ENCODE assay signal across 25 cellular contexts in genomic region chr5:173835131-173835530, GRCh38. TPM values are rescaled to one million over a fixed set of nuclear protein-coding genes. Genes with fewer than 3 reads are reported as not detected.
DNase-seq lines count a peak whose midpoint lies in the region; ATAC-seq, FAIRE-seq and TF ChIP-seq lines count a peak whose summit lies in the region.
"Had no signal": no experiment of that assay in that cellular context is flagged by ENCODE, and none has a peak within 500 bp of the region (broad histone marks: within the 10 kb centered on the region; RNA-seq: fewer than 3 reads in every experiment).

No MANE protein-coding gene starts in this region.

- DNase-seq in SIG-M5 treated with dmso at 0.1 percent for 504 hours (lab: John Stamatoyannopoulos, UW; ENCODE audit: unreplicated experiment) (peak; percentile 26), SIG-M5 (lab: John Stamatoyannopoulos, UW) (no peak), OCI-LY7 (ENCODE audit: low spot score) (no peak), medulla oblongata (ENCODE audit: extremely low spot score) (peak; percentile 46), upper lobe of right lung (no peak), NCI-H128 (lab: John Stamatoyannopoulos, UW; ENCODE audit: unreplicated experiment) (no peak), superior temporal gyrus (ENCODE audit: extremely low spot score) (no peak), urothelium cell line (ENCODE audit: low spot score) (no peak)
- DNase-seq: 8988T; activated CD8-positive, alpha-beta T cell treated with anti-CD3 and anti-CD28 coated beads for 36 hours; activated naive CD4-positive, alpha-beta T cell treated with anti-CD3 and anti-CD28 coated beads for 36 hours; activated T-cell treated with anti-CD3 and anti-CD28 coated beads, Interleukin-2, amount 50 U/mL, for 1 hour; BE2C; heart right ventricle; immature natural killer cell; naive thymus-derived CD8-positive, alpha-beta T cell; NCI-H1436 treated with DMSO at 0.1 percent for 48 hours; NCI-H2171; stimulated activated CD4-positive, alpha-beta T cell treated with anti-CD3 and anti-CD28 coated beads, Interleukin-1b, Interleukin-23, amount 100 ng/mL, for 48 hours; stimulated activated naive B cell treated with anti-CD40 and anti-IgM and Interleukin-4, amounts not matched to agents 10 μg/mL and 1 μg/mL and 100 μg/mL, for 72 hours had no signal

- no peaks in the 10 kb centered on the region for H3K79me2 ChIP-seq in OCI-LY7 (ENCODE audit: insufficient read depth, low read depth, low read length)

- H3K4me3 ChIP-seq in OCI-LY7 (ENCODE audit: low read depth, low read length, poor library complexity, severe bottlenecking) (no peak overlapping the region), upper lobe of right lung (no peak overlapping the region)
- H3K4me3 ChIP-seq: dorsolateral prefrontal cortex, HAP-1, heart right ventricle, PC-9, SK-N-MC had no signal

- CTCF ChIA-PET in OCI-LY7 (lab: Charles Lee; ENCODE audit: unreplicated experiment), result interaction anchor here (0.5 to 1.4 kb wide), 6 partner anchors 8 to 96 kb away, joined by 3 to 6 read pairs (median 4); no protein-coding TSS in a partner anchor

- 0 out of 2 replicates have a peak overlapping the region, but pooled peaks have one; percentile 5 for H2AFZ ChIP-seq in OCI-LY7 (ENCODE audit: low read length)
- H2AFZ ChIP-seq: PC-9 had no signal

- H3K4me1 ChIP-seq in OCI-LY7 (ENCODE audit: insufficient read depth, low read length, poor library complexity, severe bottlenecking), result peaks cover 53% of the 10 kb centered on the region
- H3K4me1 ChIP-seq in upper lobe of right lung, result peaks cover 20% of the 10 kb centered on the region
- H3K4me1 ChIP-seq: HAP-1 had no signal

- H3K9me3 ChIP-seq in OCI-LY7 (ENCODE audit: low read length), result no peaks in the 10 kb centered on the region
- H3K9me3 ChIP-seq in upper lobe of right lung, result no peaks in the 10 kb centered on the region
- H3K9me3 ChIP-seq: BE2C, HAP-1, heart right ventricle had no signal

- H3K27ac ChIP-seq in OCI-LY7 (ENCODE audit: low read depth, low read length, poor library complexity, severe bottlenecking), result no peak overlapping the region
- no peak overlapping the region for H3K27ac ChIP-seq in upper lobe of right lung
- H3K27ac ChIP-seq: PC-9, SK-N-MC had no signal

- H3K36me3 ChIP-seq in OCI-LY7 (ENCODE audit: insufficient read depth, low read length), result no peaks in the 10 kb centered on the region
- no peaks in the 10 kb centered on the region for H3K36me3 ChIP-seq in upper lobe of right lung
- H3K36me3 ChIP-seq: BE2C, HAP-1, heart right ventricle had no signal

- H3K9me2 ChIP-seq in OCI-LY7 (ENCODE audit: insufficient read depth, low read length), result no peaks in the 10 kb centered on the region

- ATAC-seq in upper lobe of right lung, result peak; percentile 75
- ATAC-seq: activated CD8-positive, alpha-beta T cell treated with anti-CD3 and anti-CD28 coated beads for 36 hours; naive thymus-derived CD8-positive, alpha-beta T cell; stimulated activated naive B cell treated with anti-CD40 and anti-IgM and Interleukin-4, amounts not matched to agents 10 μg/mL and 1 μg/mL and 100 μg/mL, for 72 hours had no signal

- TF ChIP-seq CTCF in OCI-LY7 (conservative IDR thresholded peaks at IDR 0.05; ENCODE audit: low read length) (no peak), upper lobe of right lung (IDR thresholded peaks at IDR 0.05) (no peak)

- FAIRE-seq in urothelium cell line (lab: Jason Lieb, UNC), result no peak
- FAIRE-seq: GM18507 had no signal

- BruUV-seq in OCI-LY7 (replicated peaks; lab: Mats Ljungman, UMichigan), result no TSS peak

- POLR2A ChIA-PET in OCI-LY7 (lab: Charles Lee), result interaction anchor here (0.7 to 5.7 kb wide), 4 partner anchors 9 to 46 kb away, joined by 3 to 25 read pairs (median 5); no protein-coding TSS in a partner anchor

- H3K4me2 ChIP-seq in OCI-LY7 (ENCODE audit: low read length), result no peak overlapping the region
- H3K4me2 ChIP-seq: PC-9 had no signal

- no peaks in the 10 kb centered on the region for H4K20me1 ChIP-seq in OCI-LY7 (ENCODE audit: insufficient read depth, low read length)

- no peaks in the 10 kb centered on the region for H3K27me3 ChIP-seq in upper lobe of right lung
- H3K27me3 ChIP-seq: BE2C, dorsolateral prefrontal cortex, heart right ventricle had no signal

- intact Hi-C loops in OCI-LY7 (cut with micrococcal nuclease; ENCODE audit: unreplicated experiment), result no loop called here
- intact Hi-C loops in upper lobe of right lung (cut with DNase I), result no loop called here

RNA-seq across cellular contexts. Expression of gene CPEB4, which starts 53.0 kb away (rescaled TPM):
- 11.8 and 12.6 TPM in 2 replicates for total RNA-seq in OCI-LY7 (2014; rRNA removed; shearing (Covaris generic))
- 21.5 and 31.8 TPM in 2 replicates for total RNA-seq in OCI-LY7 (2022)
- total RNA-seq in upper lobe of right lung, result 62.4 TPM

Comparison
In these comparisons a context has a peak if more than half of its experiments do, and no peak if none do; other contexts are left out.
1. DNase-seq: peak in SIG-M5 treated with dmso at 0.1 percent for 504 hours (single experiment) and medulla oblongata (single experiment); none in SIG-M5 (single experiment), OCI-LY7 (single experiment), upper lobe of right lung (single experiment), NCI-H128 (single experiment), superior temporal gyrus (single experiment) and urothelium cell line (single experiment).